Comparison of ENCODE assay signal across 11 cellular contexts in the genomic region with DNA sequence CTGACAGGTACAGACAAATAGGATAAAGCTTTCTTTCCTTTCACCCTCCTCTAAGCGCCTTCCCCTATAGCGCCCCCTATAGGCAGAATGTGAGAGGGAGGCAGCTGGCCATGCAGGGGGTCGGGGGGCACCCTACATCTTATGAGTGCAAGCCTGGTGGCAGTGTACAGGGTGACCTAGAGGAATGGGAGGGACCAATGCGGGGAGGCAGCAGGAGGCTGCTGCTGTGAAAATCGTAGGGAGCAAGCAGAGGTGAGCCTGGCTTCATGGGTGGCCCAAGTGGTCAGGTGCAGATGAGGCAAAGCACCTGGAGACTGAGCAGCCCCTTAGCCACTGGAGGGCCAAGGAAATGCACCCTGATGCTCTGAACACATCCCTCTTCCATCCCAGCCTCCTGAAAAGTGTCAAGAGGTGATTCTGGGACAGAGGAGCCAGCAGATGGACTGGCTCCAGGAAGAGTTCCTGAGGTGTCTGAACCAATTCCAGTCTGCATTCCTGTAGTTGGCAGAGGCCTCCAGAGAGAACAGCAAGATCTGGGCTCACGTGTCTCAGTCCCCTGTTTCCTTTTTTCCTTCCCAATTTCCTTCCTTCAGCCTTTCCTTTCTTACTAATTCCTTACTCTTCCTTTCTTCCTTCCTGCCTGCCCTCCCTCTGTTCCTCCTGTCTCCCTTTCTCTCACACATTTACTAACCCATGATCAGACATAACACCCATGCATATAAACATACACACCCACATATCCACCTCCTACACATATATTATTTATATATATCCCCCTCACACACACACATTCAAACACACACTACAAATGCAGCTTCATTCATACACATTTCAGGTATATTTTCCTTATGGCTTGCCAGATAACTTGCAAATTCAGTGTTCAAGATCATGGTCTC. TPM values are rescaled to one million over a fixed set of nuclear protein-coding genes. Genes with fewer than 3 reads are reported as not detected.
DNase-seq lines count a peak whose midpoint lies in the region; ATAC-seq and TF ChIP-seq lines count a peak whose summit lies in the region.
"Had no signal": no experiment of that assay in that cellular context is flagged by ENCODE, and none has a peak within 500 bp of the region (broad histone marks: within the 10 kb centered on the region; RNA-seq: fewer than 3 reads in every experiment).

No MANE protein-coding gene starts in this region.

- peaks cover 0 to 21% (median 7%) of the 10 kb centered on the region in 9 donors for H3K4me1 ChIP-seq in heart right ventricle
- H3K4me1 ChIP-seq: parathyroid adenoma had no signal

- no peaks in the 10 kb centered on the region for H3K9me3 ChIP-seq in heart right ventricle

- H3K4me3 ChIP-seq in AG09309 (ENCODE audit: control insufficient read depth, low read depth, low read length) (no peak overlapping the region), GM12875 (ENCODE audit: low read depth, low read length) (no peak overlapping the region), WI38 (ENCODE audit: low read depth, low read length) (no peak overlapping the region), heart right ventricle (no peak overlapping the region)

- H3K27me3 ChIP-seq in heart right ventricle: no peaks in the 10 kb centered on the region

- no peaks in the 10 kb centered on the region for H3K36me3 ChIP-seq in heart right ventricle

- H3K27ac ChIP-seq in heart right ventricle: no peak overlapping the region
- H3K27ac ChIP-seq: parathyroid adenoma had no signal

- ATAC-seq in heart right ventricle (peak in 5 of 8 donors; percentile 50 to 83 (median 58)), GM21526 (IDR thresholded peaks at IDR 0.05; ENCODE audit: low FRiP score, unreplicated experiment) (no peak)

- TF ChIP-seq CTCF in AG09309 (IDR thresholded peaks at IDR 0.05; ENCODE audit: control insufficient read depth, insufficient read depth, low read depth, low read length, missing control alignments) (peak; percentile 45), GM12875 (IDR thresholded peaks at IDR 0.05; ENCODE audit: borderline replicate concordance, insufficient read depth, low read depth, low read length) (peak; percentile 55; the same call in 1 of the 2 replicates), WI38 (IDR thresholded peaks at IDR 0.05; ENCODE audit: low read depth, low read length) (peak; percentile 61), heart right ventricle (IDR thresholded peaks at IDR 0.05) (peak in 8 of 9 donors; percentile 15 to 50 (median 40))

- DNase-seq in AG09309 (ENCODE audit: low read depth): no peak
- DNase-seq in heart right ventricle: no peak
- DNase-seq in MV-4-11 (lab: John Stamatoyannopoulos, UW): no peak
- DNase-seq in NCI-H1092 (lab: John Stamatoyannopoulos, UW): no peak
- no peak for DNase-seq in mucosa of gallbladder (ENCODE audit: low spot score)
- DNase-seq: activated naive CD8-positive, alpha-beta T cell treated with anti-CD3 and anti-CD28 coated beads, Interleukin-2, amount 10 ng/mL, durations not matched to agents 7 days and 5 days; NCI-H2081 had no signal

- intact Hi-C loops in heart right ventricle (cut with DNase I): no loop called here

- 55 to 57% methylated on average over 6 of the region's 6 CpGs for whole genome bisulfite sequencing in heart right ventricle, 2 donors

RNA-seq across cellular contexts. Expression of a gene that starts 32.8 kb away (rescaled TPM):
- total RNA-seq in heart right ventricle: 10 to 100 TPM in 7 of 10 donors, 1 to 10 TPM in 3; 8.9 to 19.0 (median 12.9) TPM
- polyA plus RNA-seq in heart right ventricle: 1 to 10 TPM; 3.1 to 5.1 TPM
- 50.8 TPM for total RNA-seq in mucosa of gallbladder
